In the genomic region with DNA sequence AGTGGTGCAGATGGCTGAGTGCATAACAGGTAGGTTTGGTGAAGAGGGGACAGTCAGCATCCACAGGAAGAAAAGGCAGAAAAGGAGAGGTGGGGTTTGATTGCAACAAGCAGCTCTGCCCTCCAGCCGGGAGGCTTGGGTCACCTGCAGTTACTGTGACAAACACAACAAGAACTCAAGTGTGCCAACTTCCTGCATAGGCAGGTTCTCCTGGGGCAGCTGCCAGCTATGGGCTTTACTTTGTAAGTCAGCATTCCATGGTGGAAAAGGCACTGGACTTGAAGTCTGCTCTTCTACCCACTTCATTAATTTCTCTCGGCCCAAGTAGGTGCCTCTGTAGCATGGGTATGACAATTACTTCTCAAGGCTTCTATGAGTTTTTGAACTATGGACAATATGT, we compare ENCODE assay signal across 17 cellular contexts.
DNase-seq lines count a peak whose midpoint lies in the region; ATAC-seq and TF ChIP-seq lines count a peak whose summit lies in the region.
"Had no signal": no experiment of that assay in that cellular context is flagged by ENCODE, and none has a peak within 500 bp of the region (broad histone marks: within the 10 kb centered on the region; RNA-seq: fewer than 3 reads in every experiment).

No MANE protein-coding gene starts in this region.

- TF ChIP-seq POLR2A in thyroid gland (IDR thresholded peaks at IDR 0.05): no peak
- TF ChIP-seq POLR2A in adrenal gland (IDR thresholded peaks at IDR 0.05): no peak

- H3K27ac ChIP-seq in thyroid gland (no peak overlapping the region), adrenal gland (no peak overlapping the region)
- H3K27ac ChIP-seq: 22Rv1, GM23248, SJCRH30 had no signal

- WGBS in thyroid gland, 2 donors: 27 to 51% methylated on average over 2 of the region's 2 CpGs
- WGBS in adrenal gland, 4 donors: 82 to 92% (median 83%) methylated on average over 2 of the region's 2 CpGs

- intact Hi-C loops in thyroid gland (cut with DNase I) (no loop called here), adrenal gland (cut with DNase I) (no loop called here)

- H3K9me3 ChIP-seq in thyroid gland (no peaks in the 10 kb centered on the region), adrenal gland (replicated peaks in 1 of 3) (no peaks in the 10 kb centered on the region)
- H3K9me3 ChIP-seq: SJCRH30 had no signal

- DNase-seq in NCI-H2081 (lab: John Stamatoyannopoulos, UW) (peak; percentile 33 to 59), NCI-H2081 treated with DMSO at 0.1 percent for 48 hours (lab: John Stamatoyannopoulos, UW) (no peak), NCI-H2196 treated with DMSO at 0.1 percent for 48 hours (lab: John Stamatoyannopoulos, UW; ENCODE audit: unreplicated experiment) (peak; percentile 33), SHP77 treated with DMSO at 0.1 percent for 48 hours (lab: John Stamatoyannopoulos, UW) (peak; percentile 38), thyroid gland (peak; percentile 59 to 64), adrenal gland (no peak)
- DNase-seq: CD8-positive, alpha-beta memory T cell; DMS 273 treated with DMSO at 0.1 percent for 48 hours; GM23248; NCI-H1436 treated with DMSO at 0.1 percent for 48 hours; NCI-H82; SJCRH30; SW 1271 had no signal

- H3K27me3 ChIP-seq in thyroid gland (no peaks in the 10 kb centered on the region), adrenal gland (no peaks in the 10 kb centered on the region)
- H3K27me3 ChIP-seq: SJCRH30 had no signal

- TF ChIP-seq CTCF in thyroid gland (IDR thresholded peaks at IDR 0.05) (no peak), adrenal gland (IDR thresholded peaks at IDR 0.05) (no peak)

- no peaks in the 10 kb centered on the region for H3K36me3 ChIP-seq in thyroid gland
- no peaks in the 10 kb centered on the region for H3K36me3 ChIP-seq in adrenal gland (replicated peaks in 1 of 2)
- H3K36me3 ChIP-seq: SJCRH30 had no signal

- ATAC-seq in GM21528 (IDR thresholded peaks at IDR 0.05; ENCODE audit: low FRiP score, unreplicated experiment) (no peak), GM19397 (IDR thresholded peaks at IDR 0.05; ENCODE audit: unreplicated experiment) (no peak)
- ATAC-seq: GM12878 had no signal

- no peak overlapping the region for H3K4me3 ChIP-seq in thyroid gland (replicated peaks in 1 of 3)
- H3K4me3 ChIP-seq in adrenal gland: no peak overlapping the region
- H3K4me3 ChIP-seq: GM12878, GM23248, SJCRH30 had no signal

- H3K4me1 ChIP-seq in thyroid gland (peaks cover 0 to 4% of the 10 kb centered on the region in 2 donors), adrenal gland (replicated peaks in 1 of 2) (no peaks in the 10 kb centered on the region)
- H3K4me1 ChIP-seq: SJCRH30 had no signal

Comparison
In these comparisons a context has a peak if more than half of its experiments do, and no peak if none do; other contexts are left out.
1. DNase-seq: peak in NCI-H2081 (2 of 2), NCI-H2196 treated with DMSO at 0.1 percent for 48 hours (single experiment), SHP77 treated with DMSO at 0.1 percent for 48 hours (single experiment) and thyroid gland (2 of 2); none in NCI-H2081 treated with DMSO at 0.1 percent for 48 hours (single experiment) and adrenal gland (0 of 7).